ENCODE assay signal across 9 cellular contexts in genomic region chr5:1468247-1468612, GRCh38. TPM values are rescaled to one million over a fixed set of nuclear protein-coding genes. Genes with fewer than 3 reads are reported as not detected.
DNase-seq lines count a peak whose midpoint lies in the region; ATAC-seq, FAIRE-seq and TF ChIP-seq lines count a peak whose summit lies in the region.
"Had no signal": no experiment of that assay in that cellular context is flagged by ENCODE, and none has a peak within 500 bp of the region (broad histone marks: within the 10 kb centered on the region; RNA-seq: fewer than 3 reads in every experiment).

No MANE protein-coding gene starts in this region.

- DNase-seq in D341Med (ENCODE audit: low spot score): peak; percentile 71
- peak; percentile 66 for DNase-seq in HuH-7.5 (ENCODE audit: low spot score)
- DNase-seq in GM12878 (ENCODE audit: low read depth, low spot score): no peak
- no peak for DNase-seq in left lung
- DNase-seq in gastrocnemius medialis: no peak
- no peak for DNase-seq in NCI-H226

- RAD21 ChIA-PET in GM12878 (lab: Charles Lee; ENCODE audit: unreplicated experiment): no interaction called here

- in situ Hi-C loops in GM12878 (cut with MboI): no loop called here
- in situ Hi-C loops in gastrocnemius medialis (cut with MboI; ENCODE audit: low sequenced_read_pairs in 4 of 4): no loop called here

- no peak overlapping the region for H2AFZ ChIP-seq in GM12878 (ENCODE audit: control insufficient read depth, low read depth, low read length)

- ATAC-seq in GM12878 (peak; percentile 10; the same call in 2 of the 3 replicates), left lung (no peak), gastrocnemius medialis (no peak), HG02870 (IDR thresholded peaks at IDR 0.05; ENCODE audit: unreplicated experiment) (no peak), GM19035 (IDR thresholded peaks at IDR 0.05; ENCODE audit: unreplicated experiment) (no peak)

- TF ChIP-seq POLR2A in GM12878 (IDR thresholded peaks at IDR 0.05; ENCODE audit: low read depth, low read length) (no peak), gastrocnemius medialis (IDR thresholded peaks at IDR 0.05) (no peak)

- TF ChIP-seq RAD21 in GM12878 (IDR thresholded peaks at IDR 0.05; ENCODE audit: insufficient read depth, low read depth, low read length): peak; percentile 46; the same call in 1 of the 2 replicates

- intact Hi-C loops in GM12878 (cut with micrococcal nuclease; ENCODE audit: unreplicated experiment): no loop called here
- intact Hi-C loops in left lung (cut with DNase I): no loop called here
- intact Hi-C loops in gastrocnemius medialis (cut with DNase I; ENCODE audit: low total_unique reads): no loop called here

- H3K27ac ChIP-seq in GM12878 (ENCODE audit: control insufficient read depth, insufficient read depth): no peak overlapping the region
- no peak overlapping the region for H3K27ac ChIP-seq in left lung
- no peak overlapping the region for H3K27ac ChIP-seq in gastrocnemius medialis

- TF ChIP-seq CTCF in GM12878 (IDR thresholded peaks at IDR 0.05 in 2 of 3, conservative IDR thresholded peaks at IDR 0.05 in 1 of 3; ENCODE audit: control insufficient read depth in 2 of 3, extremely low read depth in 1 of 3, insufficient read depth in 1 of 3, low read depth in 3 of 3, low read length in 3 of 3) (peak; percentile 30 to 49 (median 38); a peak in 5 of 6 replicates), left lung (IDR thresholded peaks at IDR 0.05) (peak; percentile 16 to 36), gastrocnemius medialis (IDR thresholded peaks at IDR 0.05 in 4 of 5, conservative IDR thresholded peaks at IDR 0.05 in 1 of 5) (peak in 1 of 5 experiments; percentile 21)

- H3K9me3 ChIP-seq in GM12878 (replicated peaks; ENCODE audit: control insufficient read depth, insufficient read depth, low read length): no peaks in the 10 kb centered on the region; the same call in 2 of the 3 replicates
- H3K9me3 ChIP-seq in left lung: no peaks in the 10 kb centered on the region
- H3K9me3 ChIP-seq in gastrocnemius medialis: no peaks in the 10 kb centered on the region

- WGBS in GM12878 (ENCODE audit: insufficient coverage, insufficient replicate concordance, low lambda C conversion rate, missing lambda C conversion rate): 96% methylated on average over 15 of the region's 15 CpGs

- no peak for FAIRE-seq in GM12878 (lab: Jason Lieb, UNC)

- no peak for TF ChIP-seq EP300 in GM12878 (IDR thresholded peaks at IDR 0.05; ENCODE audit: borderline replicate concordance in 1 of 2, control insufficient read depth in 1 of 2, low read depth in 2 of 2, low read length in 2 of 2)

- no TSS peak for BruUV-seq in GM12878 (replicated peaks; lab: Mats Ljungman, UMichigan)

- H3K4me1 ChIP-seq in GM12878 (ENCODE audit: control insufficient read depth, insufficient read depth, low read length): no peaks in the 10 kb centered on the region
- H3K4me1 ChIP-seq in left lung: no peaks in the 10 kb centered on the region
- H3K4me1 ChIP-seq in gastrocnemius medialis: no peaks in the 10 kb centered on the region

- no peaks in the 10 kb centered on the region for H3K79me2 ChIP-seq in GM12878 (ENCODE audit: control insufficient read depth, insufficient read depth, low read length)

- POLR2A ChIA-PET in GM12878 (lab: Charles Lee): no interaction called here

- H4K20me1 ChIP-seq in GM12878 (ENCODE audit: control insufficient read depth, insufficient read depth): no peaks in the 10 kb centered on the region

- H3K9ac ChIP-seq in GM12878 (ENCODE audit: control insufficient read depth, insufficient read depth, low read length): no peak overlapping the region

- SMC1A ChIA-PET in GM12878 (lab: Charles Lee; ENCODE audit: uncharacterized antibody, unreplicated experiment): interaction anchor here (0.6 kb wide), 1 partner anchor 10 kb away, joined by 3 read pairs; no protein-coding TSS in a partner anchor

- no peaks in the 10 kb centered on the region for H3K27me3 ChIP-seq in GM12878 (replicated peaks in 1 of 2; ENCODE audit: control insufficient read depth in 2 of 2, insufficient read depth in 2 of 2, low read length in 1 of 2)
- H3K27me3 ChIP-seq in left lung: no peaks in the 10 kb centered on the region
- no peaks in the 10 kb centered on the region for H3K27me3 ChIP-seq in gastrocnemius medialis

- CTCF ChIA-PET in GM12878 (lab: Yijun Ruan, JAX): interaction anchor here (0.6 kb wide), 1 partner anchor 12 kb away, joined by 3 read pairs; no protein-coding TSS in a partner anchor

- no peak overlapping the region for H3K4me2 ChIP-seq in GM12878 (ENCODE audit: control insufficient read depth, insufficient read depth)

- H3K4me3 ChIP-seq in GM12878 (no peak overlapping the region), left lung (no peak overlapping the region), gastrocnemius medialis (no peak overlapping the region)

- H3K36me3 ChIP-seq in GM12878 (ENCODE audit: control insufficient read depth in 2 of 2, insufficient read depth in 2 of 2, low read length in 1 of 2) (peaks cover 26 to 64% of the 10 kb centered on the region in 2 experiments), left lung (peaks cover 0 to 92% of the 10 kb centered on the region in 2 donors), gastrocnemius medialis (no peaks in the 10 kb centered on the region)

TF ChIP-seq in GM12878, 131 proteins besides CTCF, POLR2A, EP300 and RAD21 (continues in another document):
- TF ChIP-seq MLLT1 (IDR thresholded peaks at IDR 0.05) (no peak), SREBF1 (IDR thresholded peaks at IDR 0.05; ENCODE audit: low read length) (no peak), MAX (IDR thresholded peaks at IDR 0.05; ENCODE audit: low read depth, low read length) (no peak), PML (IDR thresholded peaks at IDR 0.05; ENCODE audit: low read length) (no peak), SP1 (IDR thresholded peaks at IDR 0.05; ENCODE audit: low read depth, low read length) (no peak), YBX1 (IDR thresholded peaks at IDR 0.05) (no peak)

RNA-seq across cellular contexts. Expression of gene SLC6A3, which starts 23.0 kb away (rescaled TPM):
- total RNA-seq in GM12878 (2013; cell fraction: nucleolus; rRNA removed): not detected in 2 replicates
- total RNA-seq in GM12878 (2014; rRNA removed) (not detected in 2 replicates), GM12878 (2014; rRNA removed; fragmentation: Illumina TruSeq; extraction: Trizol) (not detected in 2 replicates), GM12878 (2021) (not detected in 2 replicates), left lung (1 to 10 TPM in 1 of 2 donors, under 1 TPM in 1; 0.10 to 4.3 TPM), gastrocnemius medialis (not detected)
- not detected for polyA plus RNA-seq in GM12878 (2011; ENCODE audit: low read depth)
- polyA plus RNA-seq in GM12878 (2011; rRNA removed) (0.01 TPM in 1 of 2 replicates, not detected in the other), GM12878 (2014; fragmentation: Illumina TruSeq; extraction: Trizol) (not detected in 2 replicates), GM12878 (2014; fragmentation: Nextera tagmentation; extraction: Ambion mirVana) (not detected), GM12878 (2014; rRNA removed) (not detected in 2 replicates), GM12878 (2016; fragmentation: Nextera tagmentation; extraction: Ambion mirVana) (not detected)
- polyA plus RNA-seq in GM12878 (2011; cell fraction: cytosol; rRNA removed): 0.05 TPM in 1 of 2 replicates, not detected in the other
- not detected in 2 replicates for polyA plus RNA-seq in GM12878 (2011; cell fraction: nucleus; rRNA removed)
- polyA plus RNA-seq in GM12878 (2012): 0.07 and 0.18 TPM in 2 replicates
- not detected in 2 replicates for polyA minus RNA-seq in GM12878 (2011; rRNA and poly(A)+ RNA removed)
- polyA minus RNA-seq in GM12878 (2011; cell fraction: cytosol; rRNA and poly(A)+ RNA removed): not detected in 2 replicates
- polyA minus RNA-seq in GM12878 (2011; cell fraction: nucleus; rRNA and poly(A)+ RNA removed): not detected in 2 replicates
- total RNA-seq: glomerular endothelial cell had no signal

RNA-seq across cellular contexts. Expression of gene LPCAT1, which starts 55.5 kb away (rescaled TPM):
- 365 and 373 TPM in 2 replicates for total RNA-seq in GM12878 (2013; cell fraction: nucleolus; rRNA removed)
- 67.6 and 74.7 TPM in 2 replicates for total RNA-seq in GM12878 (2014; rRNA removed)
- 58.9 and 59.4 TPM in 2 replicates for total RNA-seq in GM12878 (2014; rRNA removed; fragmentation: Illumina TruSeq; extraction: Trizol)
- total RNA-seq in GM12878 (2021): 109 TPM in 2 replicates
- polyA plus RNA-seq in GM12878 (2011; ENCODE audit: low read depth): 26.1 TPM
- 63.6 and 70.6 TPM in 2 replicates for polyA plus RNA-seq in GM12878 (2011; rRNA removed)
- 70.3 and 92.5 TPM in 2 replicates for polyA plus RNA-seq in GM12878 (2011; cell fraction: cytosol; rRNA removed)
- 197 and 246 TPM in 2 replicates for polyA plus RNA-seq in GM12878 (2011; cell fraction: nucleus; rRNA removed)
- polyA plus RNA-seq in GM12878 (2012): 41.3 and 58.7 TPM in 2 replicates
- 84.5 and 93.5 TPM in 2 replicates for polyA plus RNA-seq in GM12878 (2014; fragmentation: Illumina TruSeq; extraction: Trizol)
- 1 to 10 TPM; 2.3 to 7.0 TPM for polyA plus RNA-seq in GM12878 (2014; fragmentation: Nextera tagmentation; extraction: Ambion mirVana)
- 94.1 and 94.8 TPM in 2 replicates for polyA plus RNA-seq in GM12878 (2014; rRNA removed)
- polyA plus RNA-seq in GM12878 (2016; fragmentation: Nextera tagmentation; extraction: Ambion mirVana): 10 to 100 TPM; 60.2 to 82.4 TPM
- 43.1 and 54.4 TPM in 2 replicates for polyA minus RNA-seq in GM12878 (2011; rRNA and poly(A)+ RNA removed)
- polyA minus RNA-seq in GM12878 (2011; cell fraction: cytosol; rRNA and poly(A)+ RNA removed): 25.0 and 34.6 TPM in 2 replicates
- 71.8 and 93.6 TPM in 2 replicates for polyA minus RNA-seq in GM12878 (2011; cell fraction: nucleus; rRNA and poly(A)+ RNA removed)
- 100 to 1,000 TPM; 458 to 751 TPM for total RNA-seq in left lung
- total RNA-seq in gastrocnemius medialis: 1 to 10 TPM; 1.4 to 9.2 (median 4.2) TPM

Comparison
In these comparisons a context has a peak if more than half of its experiments do, and no peak if none do; other contexts are left out.
1. DNase-seq: peak in D341Med (single experiment) and HuH-7.5 (single experiment); none in GM12878 (single experiment), left lung (0 of 2), gastrocnemius medialis (0 of 2) and NCI-H226 (single experiment).
2. RNA of gene LPCAT1, which starts 55.5 kb away (total RNA-seq): 458 to 751 TPM in left lung and 58.9 to 373 TPM in GM12878; 1.4 to 9.2 TPM in gastrocnemius medialis; every median in the first group is over 4 times any median in the second.